Comparison of ENCODE assay signal across 18 cellular contexts in the genomic region with DNA sequence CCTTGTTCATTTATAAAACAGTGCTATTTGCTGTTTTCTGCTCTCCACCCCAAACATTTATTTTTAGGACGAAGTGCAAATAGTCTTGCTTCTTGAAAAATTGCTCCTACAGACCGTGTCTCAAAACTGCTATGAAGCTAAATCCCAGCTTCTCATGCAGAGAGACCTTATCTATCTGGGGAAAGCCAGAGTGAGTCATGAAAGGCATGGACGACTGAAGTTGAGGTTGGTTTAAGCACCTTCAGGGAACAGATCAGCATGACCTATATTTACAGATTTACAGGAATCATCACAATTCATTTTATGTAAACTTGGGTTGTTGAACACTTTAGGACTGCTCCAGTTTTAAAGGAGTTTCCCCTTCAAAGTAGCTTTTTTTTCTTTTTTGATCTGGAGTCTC.
DNase-seq lines count a peak whose midpoint lies in the region; ATAC-seq, FAIRE-seq and TF ChIP-seq lines count a peak whose summit lies in the region.
"Had no signal": no experiment of that assay in that cellular context is flagged by ENCODE, and none has a peak within 500 bp of the region (broad histone marks: within the 10 kb centered on the region; RNA-seq: fewer than 3 reads in every experiment).

No MANE protein-coding gene starts in this region.

- H4K8ac ChIP-seq in mesenchymal stem cell (ENCODE audit: low read length): no peak overlapping the region

- H3K36me3 Mint-ChIP-seq in activated T-helper 17 cell treated with anti-CD3 and anti-CD28 coated beads, Interleukin-2, amount 50 U/mL, for 72 hours (ENCODE audit: low read depth): no peaks in the 10 kb centered on the region
- H3K36me3 Mint-ChIP-seq in endodermal cell (ENCODE audit: low read depth): no peaks in the 10 kb centered on the region
- H3K36me3 Mint-ChIP-seq: CD4-positive, CD25-positive, alpha-beta regulatory T cell had no signal

- POLR2A ChIA-PET in endothelial cell of umbilical vein (lab: Charles Lee): no interaction called here

- no peak overlapping the region for H2AFZ ChIP-seq in endothelial cell of umbilical vein (ENCODE audit: low read depth, low read length)
- H2AFZ ChIP-seq in mesenchymal stem cell (ENCODE audit: low read depth, low read length): no peak overlapping the region

- no peak overlapping the region for H2BK12ac ChIP-seq in mesenchymal stem cell (ENCODE audit: low read length in 2 of 2)

- H3K9me3 Mint-ChIP-seq in activated T-helper 17 cell treated with anti-CD3 and anti-CD28 coated beads, Interleukin-2, amount 50 U/mL, for 72 hours: no peaks in the 10 kb centered on the region
- H3K9me3 Mint-ChIP-seq in endodermal cell: no peaks in the 10 kb centered on the region
- H3K9me3 Mint-ChIP-seq: CD4-positive, CD25-positive, alpha-beta regulatory T cell had no signal

- TF ChIP-seq POLR2A in endothelial cell of umbilical vein (IDR thresholded peaks at IDR 0.05; ENCODE audit: low read depth, low read length): no peak

- DNase-seq in GM19239 (ENCODE audit: insufficient read length, low spot score) (no peak), endothelial cell of umbilical vein (ENCODE audit: low read depth, low spot score) (no peak), mesenchymal stem cell (peak; percentile 23), activated T-cell treated with anti-CD3 and anti-CD28 coated beads for 4 hours (no peak), amygdala (lab: John Stamatoyannopoulos, UW) (no peak), endodermal cell (no peak), aorta (no peak)
- DNase-seq: AML-193; CD4-positive, CD25-positive, alpha-beta regulatory T cell; DND-41; GF-D8; H7; NCI-H1417; NCI-H2029; NCI-H524 treated with DMSO at 0.1 percent for 48 hours; SHP77 had no signal

- H3K27ac ChIP-seq in endothelial cell of umbilical vein (ENCODE audit: insufficient read depth, low read depth, low read length) (no peak overlapping the region), mesenchymal stem cell (ENCODE audit: low read length, poor library complexity, severe bottlenecking) (no peak overlapping the region), endodermal cell (ENCODE audit: low read depth, low read length) (no peak overlapping the region), aorta (ENCODE audit: low read depth in 1 of 2, low read length in 2 of 2) (no peak overlapping the region)

- peak; percentile 94 for FAIRE-seq in GM19239 (lab: Jason Lieb, UNC)
- FAIRE-seq in endothelial cell of umbilical vein (lab: Jason Lieb, UNC): peak; percentile 99

- WGBS in mesenchymal stem cell: no CpG with 5 or more reads among the region's 3 CpGs
- 83 to 92% methylated on average over 1 to 3 of the region's 3 CpGs for WGBS in endodermal cell (ENCODE audit: insufficient coverage in 1 of 2, insufficient read length in 1 of 2), 2 experiments
- WGBS in aorta, 2 donors: 31 to 32% methylated on average over 3 of the region's 3 CpGs

- H3K18ac ChIP-seq in mesenchymal stem cell (ENCODE audit: low read depth in 1 of 2, low read length in 2 of 2): no peak overlapping the region

- H3K4me1 Mint-ChIP-seq in activated T-helper 17 cell treated with anti-CD3 and anti-CD28 coated beads, Interleukin-2, amount 50 U/mL, for 72 hours: peaks cover 14% of the 10 kb centered on the region
- H3K4me1 Mint-ChIP-seq in endodermal cell: peaks cover 7% of the 10 kb centered on the region
- H3K4me1 Mint-ChIP-seq: CD4-positive, CD25-positive, alpha-beta regulatory T cell had no signal

- CTCF ChIA-PET in endothelial cell of umbilical vein (lab: Charles Lee): interaction anchor here (0.6 kb wide), 1 partner anchor 15 kb away, joined by 3 read pairs; no protein-coding TSS in a partner anchor

- no peaks in the 10 kb centered on the region for H3K9me1 ChIP-seq in endothelial cell of umbilical vein (replicated peaks; ENCODE audit: control insufficient read depth, extremely low read depth, insufficient read depth, low read length)

- H2BK120ac ChIP-seq in mesenchymal stem cell (ENCODE audit: low read depth, low read length): no peak overlapping the region

- H3K4me3 ChIP-seq in endothelial cell of umbilical vein (replicated peaks in 1 of 3; ENCODE audit: insufficient read depth in 1 of 3, low read depth in 1 of 3, low read length in 3 of 3): no peak overlapping the region
- no peak overlapping the region for H3K4me3 ChIP-seq in mesenchymal stem cell (ENCODE audit: insufficient read depth in 1 of 2, low read depth in 1 of 2, low read length in 2 of 2)
- no peak overlapping the region for H3K4me3 ChIP-seq in endodermal cell (ENCODE audit: low read length)
- H3K4me3 ChIP-seq in aorta (ENCODE audit: low read length in 2 of 2): no peak overlapping the region

- no peaks in the 10 kb centered on the region for H3K79me2 ChIP-seq in endothelial cell of umbilical vein (ENCODE audit: control insufficient read depth, insufficient read depth, low read length)

- ATAC-seq in activated T-helper 17 cell treated with anti-CD3 and anti-CD28 coated beads, Interleukin-2, amount 50 U/mL, for 72 hours (replicated peaks): peak; percentile 26
- no peak for ATAC-seq in aorta (ENCODE audit: low FRiP score)
- ATAC-seq: Panc1 had no signal

- intact Hi-C loops in endothelial cell of umbilical vein (cut with micrococcal nuclease): no loop called here
- intact Hi-C loops in aorta (cut with DNase I): no loop called here

- no peaks in the 10 kb centered on the region for H4K20me1 ChIP-seq in endothelial cell of umbilical vein (replicated peaks; ENCODE audit: control insufficient read depth, extremely low read depth, insufficient read depth, low read length)

- dilution Hi-C loops in endothelial cell of umbilical vein (cut with MboI; ENCODE audit: extremely low pct_ligation_motif_present, low sequenced_read_pairs): no loop called here

- no peaks in the 10 kb centered on the region for H3K9me3 ChIP-seq in endothelial cell of umbilical vein (replicated peaks; ENCODE audit: control insufficient read depth, insufficient read depth, low read length)
- no peaks in the 10 kb centered on the region for H3K9me3 ChIP-seq in mesenchymal stem cell (ENCODE audit: control insufficient read depth, low read length)
- no peaks in the 10 kb centered on the region for H3K9me3 ChIP-seq in endodermal cell (ENCODE audit: control insufficient read depth, low read length)
- no peaks in the 10 kb centered on the region for H3K9me3 ChIP-seq in aorta (ENCODE audit: control insufficient read depth, low read length)

- H3K4me2 ChIP-seq in endothelial cell of umbilical vein (ENCODE audit: insufficient read depth, low read length) (no peak overlapping the region), mesenchymal stem cell (ENCODE audit: low read length, poor library complexity, severe bottlenecking) (no peak overlapping the region)

- no peak for TF ChIP-seq CTCF in endothelial cell of umbilical vein (IDR thresholded peaks at IDR 0.05; ENCODE audit: extremely low read depth in 1 of 2, insufficient read depth in 1 of 2, low read depth in 1 of 2, low read length in 2 of 2)
- TF ChIP-seq CTCF in endodermal cell (conservative IDR thresholded peaks at IDR 0.05): no peak

- no TSS peak for BruUV-seq in endothelial cell of umbilical vein (replicated peaks; lab: Mats Ljungman, UMichigan)

- no peaks in the 10 kb centered on the region for H3K27me3 Mint-ChIP-seq in activated T-helper 17 cell treated with anti-CD3 and anti-CD28 coated beads, Interleukin-2, amount 50 U/mL, for 72 hours
- no peaks in the 10 kb centered on the region for H3K27me3 Mint-ChIP-seq in endodermal cell (ENCODE audit: insufficient read depth)
- H3K27me3 Mint-ChIP-seq: CD4-positive, CD25-positive, alpha-beta regulatory T cell had no signal

- no peaks in the 10 kb centered on the region for H3K79me1 ChIP-seq in mesenchymal stem cell (replicated peaks; ENCODE audit: low read length, poor library complexity, severe bottlenecking)

- H4K91ac ChIP-seq in mesenchymal stem cell (ENCODE audit: low read length): no peak overlapping the region

- H3K36me3 ChIP-seq in endothelial cell of umbilical vein (ENCODE audit: control insufficient read depth in 2 of 2, extremely low read depth in 1 of 2, insufficient read depth in 2 of 2, low read length in 2 of 2) (no peaks in the 10 kb centered on the region), mesenchymal stem cell (ENCODE audit: control insufficient read depth in 1 of 2, insufficient read depth in 2 of 2, low read depth in 1 of 2, low read length in 2 of 2) (no peaks in the 10 kb centered on the region), endodermal cell (ENCODE audit: control insufficient read depth, insufficient read depth, low read length) (no peaks in the 10 kb centered on the region), aorta (ENCODE audit: control insufficient read depth in 1 of 2, insufficient read depth in 2 of 2, low read length in 1 of 2) (no peaks in the 10 kb centered on the region)

- no peaks in the 10 kb centered on the region for H3K27me3 ChIP-seq in endothelial cell of umbilical vein (ENCODE audit: control insufficient read depth in 2 of 2, insufficient read depth in 2 of 2, low read length in 2 of 2)
- H3K27me3 ChIP-seq in mesenchymal stem cell (ENCODE audit: control insufficient read depth in 1 of 2, insufficient read depth in 1 of 2, low read length in 2 of 2): peaks cover 0 to 20% of the 10 kb centered on the region in 2 experiments
- H3K27me3 ChIP-seq in endodermal cell (ENCODE audit: control insufficient read depth, insufficient read depth, low read length, poor library complexity, severe bottlenecking): no peaks in the 10 kb centered on the region
- H3K27me3 ChIP-seq in aorta (ENCODE audit: control insufficient read depth in 1 of 2, insufficient read depth in 2 of 2, low read length in 1 of 2): no peaks in the 10 kb centered on the region

- no peak overlapping the region for H3K4ac ChIP-seq in mesenchymal stem cell (ENCODE audit: low read depth in 1 of 2, low read length in 2 of 2)

- H3K23ac ChIP-seq in mesenchymal stem cell (ENCODE audit: low read length in 2 of 2): no peak overlapping the region

- peak overlapping the region; percentile 51 for H3K4me3 Mint-ChIP-seq in activated T-helper 17 cell treated with anti-CD3 and anti-CD28 coated beads, Interleukin-2, amount 50 U/mL, for 72 hours
- H3K4me3 Mint-ChIP-seq in endodermal cell: no peak overlapping the region
- H3K4me3 Mint-ChIP-seq: CD4-positive, CD25-positive, alpha-beta regulatory T cell had no signal

- H3K27ac Mint-ChIP-seq in activated T-helper 17 cell treated with anti-CD3 and anti-CD28 coated beads, Interleukin-2, amount 50 U/mL, for 72 hours: no peak overlapping the region
- no peak overlapping the region for H3K27ac Mint-ChIP-seq in endodermal cell

- H2BK5ac ChIP-seq in mesenchymal stem cell (ENCODE audit: low read depth, low read length, poor library complexity, severe bottlenecking): no peak overlapping the region

- no peak overlapping the region for H3K14ac ChIP-seq in mesenchymal stem cell (ENCODE audit: low read length in 2 of 2)

- no peak overlapping the region for H2BK15ac ChIP-seq in mesenchymal stem cell (ENCODE audit: low read depth, poor library complexity, severe bottlenecking)

- H3K4me1 ChIP-seq in endothelial cell of umbilical vein (ENCODE audit: control insufficient read depth, extremely low read depth, insufficient read depth, low read length) (no peaks in the 10 kb centered on the region), mesenchymal stem cell (ENCODE audit: control insufficient read depth, insufficient read depth, low read depth, low read length) (no peaks in the 10 kb centered on the region), endodermal cell (ENCODE audit: control insufficient read depth, insufficient read depth, low read length) (no peaks in the 10 kb centered on the region), aorta (ENCODE audit: control insufficient read depth in 1 of 2, insufficient read depth in 2 of 2, low read length in 2 of 2) (no peaks in the 10 kb centered on the region)

- no peak overlapping the region for H3K9ac ChIP-seq in endothelial cell of umbilical vein (replicated peaks; ENCODE audit: extremely low read depth, insufficient read depth, low read length)
- no peak overlapping the region for H3K9ac ChIP-seq in mesenchymal stem cell (ENCODE audit: low read length)
- H3K9ac ChIP-seq in endodermal cell (ENCODE audit: extremely low read depth, low read length, poor library complexity, severe bottlenecking): no peak overlapping the region

- no peak overlapping the region for H2AK5ac ChIP-seq in mesenchymal stem cell (ENCODE audit: low read length, severe bottlenecking)
